ENCODE assay signal across 9 cellular contexts in the genomic region with DNA sequence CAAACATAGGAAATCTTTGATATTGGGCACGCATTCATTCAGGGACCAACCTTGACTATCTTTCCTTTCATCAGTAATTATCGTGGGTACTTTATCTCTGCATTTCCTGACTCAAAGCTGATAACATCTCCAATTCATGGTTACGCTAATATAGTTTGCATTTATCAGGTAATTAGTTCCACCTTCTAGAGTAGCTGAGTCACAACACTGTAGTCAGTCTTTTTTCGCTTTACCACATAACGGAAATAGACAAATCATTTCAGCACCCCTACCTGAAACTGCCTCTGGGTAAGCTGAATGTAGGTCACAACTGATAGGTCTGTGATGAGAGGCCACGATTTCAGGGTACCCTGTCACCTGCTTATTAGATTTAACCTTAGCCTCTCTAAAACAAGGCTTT. TPM values are rescaled to one million over a fixed set of nuclear protein-coding genes. Genes with fewer than 3 reads are reported as not detected.
DNase-seq lines count a peak whose midpoint lies in the region; ATAC-seq and TF ChIP-seq lines count a peak whose summit lies in the region.
"Had no signal": no experiment of that assay in that cellular context is flagged by ENCODE, and none has a peak within 500 bp of the region (broad histone marks: within the 10 kb centered on the region; RNA-seq: fewer than 3 reads in every experiment).

No MANE protein-coding gene starts in this region.

- H3K9me3 Mint-ChIP-seq in activated naive CD4-positive, alpha-beta T cell treated with anti-CD3 and anti-CD28 coated beads for 36 hours: peaks cover 3% of the 10 kb centered on the region

- peaks cover 10% of the 10 kb centered on the region for H3K36me3 Mint-ChIP-seq in activated naive CD4-positive, alpha-beta T cell treated with anti-CD3 and anti-CD28 coated beads for 36 hours (ENCODE audit: low read depth)

- TF ChIP-seq POLR2A in ovary (IDR thresholded peaks at IDR 0.05): no peak
- TF ChIP-seq POLR2A in uterus (IDR thresholded peaks at IDR 0.05): no peak

- no peak for TF ChIP-seq EP300 in ovary (IDR thresholded peaks at IDR 0.05)

- WGBS in ovary, 3 donors: 83 to 88% (median 84%) methylated on average over 6 of the region's 6 CpGs

- H3K36me3 ChIP-seq in ovary (no peaks in the 10 kb centered on the region), uterus (no peaks in the 10 kb centered on the region)

- H3K27me3 ChIP-seq in ovary (no peaks in the 10 kb centered on the region), uterus (no peaks in the 10 kb centered on the region)

- H3K4me3 ChIP-seq in GM12864 (ENCODE audit: low read depth, low read length) (no peak overlapping the region), ovary (no peak overlapping the region), uterus (no peak overlapping the region)

- H3K4me1 ChIP-seq in ovary (ENCODE audit: insufficient read depth) (no peaks in the 10 kb centered on the region), uterus (no peaks in the 10 kb centered on the region)

- H3K9me3 ChIP-seq in ovary (no peaks in the 10 kb centered on the region), uterus (no peaks in the 10 kb centered on the region)

- CTCF ChIA-PET in activated naive CD4-positive, alpha-beta T cell treated with anti-CD3 and anti-CD28 coated beads for 36 hours (lab: Charles Lee): interaction anchor here (0.6 to 1.0 kb wide), 4 partner anchors 66 to 250 kb away, joined by 3 to 4 read pairs (median 3); no protein-coding TSS in a partner anchor

- intact Hi-C loops in activated naive CD4-positive, alpha-beta T cell treated with anti-CD3 and anti-CD28 coated beads for 36 hours (cut with micrococcal nuclease): loop anchor here (1.0 to 5.0 kb wide), 10 partner anchors 12 to 769 kb away; partner anchors contain the start of gene CPM
- intact Hi-C loops in ovary (cut with DNase I): no loop called here
- intact Hi-C loops in left colon (cut with DNase I, micrococcal nuclease): no loop called here
- intact Hi-C loops in uterus (cut with DNase I; ENCODE audit: low total_unique reads): no loop called here

- no peak overlapping the region for H3K27ac ChIP-seq in ovary
- H3K27ac ChIP-seq in uterus: no peak overlapping the region

- peaks cover 41% of the 10 kb centered on the region for H3K4me1 Mint-ChIP-seq in activated naive CD4-positive, alpha-beta T cell treated with anti-CD3 and anti-CD28 coated beads for 36 hours (ENCODE audit: low read depth)

- TF ChIP-seq CTCF in GM12864 (IDR thresholded peaks at IDR 0.05; ENCODE audit: low read depth, low read length, missing control alignments) (no peak), ovary (IDR thresholded peaks at IDR 0.05) (no peak), uterus (IDR thresholded peaks at IDR 0.05) (no peak)

- no peak overlapping the region for H3K27ac Mint-ChIP-seq in activated naive CD4-positive, alpha-beta T cell treated with anti-CD3 and anti-CD28 coated beads for 36 hours

- peaks cover 12% of the 10 kb centered on the region for H3K27me3 Mint-ChIP-seq in activated naive CD4-positive, alpha-beta T cell treated with anti-CD3 and anti-CD28 coated beads for 36 hours (ENCODE audit: low read depth)

- DNase-seq in GM12864 (ENCODE audit: low read depth) (peak; percentile 68), GDM1 (lab: John Stamatoyannopoulos, UW) (no peak), ovary (no peak), left colon (no peak), uterus (no peak)
- DNase-seq in activated naive CD4-positive, alpha-beta T cell treated with anti-CD3 and anti-CD28 coated beads for 36 hours: peak; percentile 65
- DNase-seq: DMS79 had no signal

- ATAC-seq in GM21390 (IDR thresholded peaks at IDR 0.05; ENCODE audit: unreplicated experiment) (peak; percentile 99), HG03460 (IDR thresholded peaks at IDR 0.05; ENCODE audit: unreplicated experiment) (peak; percentile 67), left colon (no peak)

- no peak overlapping the region for H3K4me3 Mint-ChIP-seq in activated naive CD4-positive, alpha-beta T cell treated with anti-CD3 and anti-CD28 coated beads for 36 hours

RNA-seq across cellular contexts. Expression of gene IL22, which starts 36.7 kb away (rescaled TPM):
- total RNA-seq in activated naive CD4-positive, alpha-beta T cell treated with anti-CD3 and anti-CD28 coated beads for 36 hours: under 1 TPM in 1 of 2 experiments, not detected in 1; 0.26 TPM
- total RNA-seq in ovary (not detected), left colon (not detected), uterus (not detected)
- not detected for polyA plus RNA-seq in ovary

RNA-seq across cellular contexts. Expression of gene MDM1, which starts 42.0 kb away (rescaled TPM):
- total RNA-seq in activated naive CD4-positive, alpha-beta T cell treated with anti-CD3 and anti-CD28 coated beads for 36 hours: 10 to 100 TPM; 16.5 to 20.8 TPM
- total RNA-seq in ovary (10 to 100 TPM in 6 of 7 donors, 1 to 10 TPM in 1; 9.1 to 20.4 (median 13.4) TPM), left colon (10 to 100 TPM in 1 of 2 donors, 1 to 10 TPM in 1; 6.6 to 11.6 TPM), uterus (10 to 100 TPM; 16.1 to 67.5 (median 31.5) TPM)
- polyA plus RNA-seq in ovary: 10 to 100 TPM; 10.1 to 14.6 TPM

Comparison
In these comparisons a context has a peak if more than half of its experiments do, and no peak if none do; other contexts are left out.
1. DNase-seq: peak in GM12864 (single experiment) and activated naive CD4-positive, alpha-beta T cell treated with anti-CD3 and anti-CD28 coated beads for 36 hours (single experiment); none in GDM1 (single experiment), ovary (0 of 5), left colon (0 of 2) and uterus (0 of 2).